ENCODE assay signal across 15 cellular contexts in genomic region chr4:38080061-38080531, GRCh38.
"Had no signal": no experiment of that assay in that cellular context is flagged by ENCODE, and none has a peak within 500 bp of the region (broad histone marks: within the 10 kb centered on the region; RNA-seq: fewer than 3 reads in every experiment).

No MANE protein-coding gene starts in this region.

- H3K36me3 Mint-ChIP-seq: natural killer cell treated with Interleukin-12 subunit alpha and Interleukin-12 subunit beta and Interleukin-15 and Interleukin-18, amount 100 ng/mL, for 72 hours had no signal

- ATAC-seq: activated CD8-positive, alpha-beta T cell treated with anti-CD3 and anti-CD28 coated beads for 36 hours; activated T-cell treated with anti-CD3 and anti-CD28 coated beads, Interleukin-2, amount 50 U/mL, for 72 hours; effector memory CD8-positive, alpha-beta T cell; gastroesophageal sphincter; natural killer cell treated with Interleukin-12 subunit alpha and Interleukin-12 subunit beta and Interleukin-15 and Interleukin-18, amount 100 ng/mL, for 72 hours; T-cell had no signal

- DNase-seq: activated CD8-positive, alpha-beta memory T cell treated with anti-CD3 and anti-CD28 coated beads, Interleukin-2, amount 50 U/mL, for 4 hours; activated CD8-positive, alpha-beta T cell treated with anti-CD3 and anti-CD28 coated beads for 36 hours; activated naive CD4-positive, alpha-beta T cell; activated T-cell treated with anti-CD3 and anti-CD28 coated beads, Interleukin-2, amount 50 U/mL, for 72 hours; effector memory CD8-positive, alpha-beta T cell; nucleus accumbens; stimulated activated CD4-positive, alpha-beta T cell treated with anti-CD3 and anti-CD28 coated beads, Interleukin-15, amount 100 ng/mL, for 24 hours; stimulated activated CD4-positive, alpha-beta T cell treated with anti-CD3 and anti-CD28 coated beads, Interleukin-4, amount 100 ng/mL, for 4 hours; T-cell; T1000; thyroid gland had no signal

- H3K27ac ChIP-seq: epithelial cell of prostate, thyroid gland had no signal

- H3K9me3 ChIP-seq: gastroesophageal sphincter, thyroid gland had no signal

- H3K9me3 Mint-ChIP-seq: activated CD8-positive, alpha-beta T cell treated with anti-CD3 and anti-CD28 coated beads for 36 hours; activated T-cell treated with anti-CD3 and anti-CD28 coated beads, Interleukin-2, amount 50 U/mL, for 72 hours; effector memory CD8-positive, alpha-beta T cell; natural killer cell treated with Interleukin-12 subunit alpha and Interleukin-12 subunit beta and Interleukin-15 and Interleukin-18, amount 100 ng/mL, for 72 hours; T-cell had no signal

- H3K27me3 ChIP-seq: gastroesophageal sphincter, thyroid gland had no signal

- H3K4me3 ChIP-seq: gastroesophageal sphincter, lung, thyroid gland had no signal

- H3K36me3 ChIP-seq: thyroid gland had no signal

- H3K27ac Mint-ChIP-seq: activated CD8-positive, alpha-beta T cell treated with anti-CD3 and anti-CD28 coated beads for 36 hours; activated T-cell treated with anti-CD3 and anti-CD28 coated beads, Interleukin-2, amount 50 U/mL, for 72 hours; T-cell had no signal

- H3K4me3 Mint-ChIP-seq: activated CD8-positive, alpha-beta T cell treated with anti-CD3 and anti-CD28 coated beads for 36 hours; activated T-cell treated with anti-CD3 and anti-CD28 coated beads, Interleukin-2, amount 50 U/mL, for 72 hours; effector memory CD8-positive, alpha-beta T cell; natural killer cell treated with Interleukin-12 subunit alpha and Interleukin-12 subunit beta and Interleukin-15 and Interleukin-18, amount 100 ng/mL, for 72 hours; T-cell had no signal

- H3K27me3 Mint-ChIP-seq: activated CD8-positive, alpha-beta T cell treated with anti-CD3 and anti-CD28 coated beads for 36 hours; effector memory CD8-positive, alpha-beta T cell; natural killer cell treated with Interleukin-12 subunit alpha and Interleukin-12 subunit beta and Interleukin-15 and Interleukin-18, amount 100 ng/mL, for 72 hours; T-cell had no signal
